In genomic region chr1:159900086-159900680, GRCh38 we compare ENCODE assay signal across 8 cellular contexts. TPM values are rescaled to one million over a fixed set of nuclear protein-coding genes. Genes with fewer than 3 reads are reported as not detected.
DNase-seq lines count a peak whose midpoint lies in the region; ATAC-seq and TF ChIP-seq lines count a peak whose summit lies in the region.

TSS of gene CFAP45 (minus strand) at chr1:159900165. CDS start at chr1:159900098, 67 bp downstream.

- H3K9me3 ChIP-seq in lower lobe of right lung (no peaks in the 10 kb centered on the region), aorta (ENCODE audit: control insufficient read depth, low read length) (no peaks in the 10 kb centered on the region)

- H3K27me3 ChIP-seq in lower lobe of right lung (ENCODE audit: low read depth), result no peaks in the 10 kb centered on the region
- H3K27me3 ChIP-seq in aorta (ENCODE audit: control insufficient read depth in 1 of 2, insufficient read depth in 2 of 2, low read length in 1 of 2), result no peaks in the 10 kb centered on the region

- no peaks in the 10 kb centered on the region for H3K36me3 ChIP-seq in lower lobe of right lung
- no peaks in the 10 kb centered on the region for H3K36me3 ChIP-seq in aorta (ENCODE audit: control insufficient read depth in 1 of 2, insufficient read depth in 2 of 2, low read length in 1 of 2)

- H3K4me3 ChIP-seq in coronary artery (peak within 1 kb of the TSS; percentile 29), lower lobe of right lung (peak within 1 kb of the TSS; percentile 17), aorta (ENCODE audit: low read length in 2 of 2) (no peak within 1 kb of the TSS)

- peak; percentile 51 for DNase-seq in GM20000 (ENCODE audit: low spot score)
- DNase-seq in NCI-H2171 treated with DMSO at 0.1 percent for 48 hours (lab: John Stamatoyannopoulos, UW), result peak; percentile 59
- DNase-seq in coronary artery (ENCODE audit: low spot score), result peak; percentile 92
- peak; percentile 93 for DNase-seq in lower lobe of right lung
- peak; percentile 92 to 95 for DNase-seq in aorta
- no peak for DNase-seq in T-helper 9 cell
- no peak for DNase-seq in stimulated activated naive CD4-positive, alpha-beta T cell treated with Interleukin-2 at 50 U/mL for 16 hours (lab: John Stamatoyannopoulos, UW)

- no peak for TF ChIP-seq CTCF in GM20000 (IDR thresholded peaks at IDR 0.05; ENCODE audit: extremely low read depth, missing control alignments)
- no peak for TF ChIP-seq CTCF in coronary artery (IDR thresholded peaks at IDR 0.05)
- TF ChIP-seq CTCF in lower lobe of right lung (IDR thresholded peaks at IDR 0.05), result no peak

- H3K27ac ChIP-seq in coronary artery (peak within 1 kb of the TSS; percentile 32 to 68), lower lobe of right lung (peak within 1 kb of the TSS; percentile 86), aorta (ENCODE audit: low read depth in 1 of 2, low read length in 2 of 2) (peak within 1 kb of the TSS; percentile 43 to 92)

- intact Hi-C loops in lower lobe of right lung (cut with DNase I), result no loop called here
- intact Hi-C loops in aorta (cut with DNase I), result no loop called here

- H3K4me1 ChIP-seq in lower lobe of right lung, result peaks cover 52% of the 10 kb centered on the region
- peaks cover 0 to 5% of the 10 kb centered on the region in 2 donors for H3K4me1 ChIP-seq in aorta (ENCODE audit: control insufficient read depth in 1 of 2, insufficient read depth in 2 of 2, low read length in 2 of 2)

- ATAC-seq in lower lobe of right lung (peak; percentile 95), aorta (ENCODE audit: low FRiP score) (peak; percentile 95), HG02852 (IDR thresholded peaks at IDR 0.05; ENCODE audit: unreplicated experiment) (no peak)

- 7 to 8% methylated on average over 29 to 30 of the region's 30 CpGs for WGBS in aorta, 2 donors

RNA-seq across cellular contexts. Expression of gene CFAP45, which starts in this region (rescaled TPM):
- total RNA-seq in lower lobe of right lung (10.2 TPM), aorta (1 to 10 TPM; 2.5 to 2.7 TPM)
- polyA plus RNA-seq in aorta, result 1 to 10 TPM in 1 of 2 donors, not detected in 1; 2.7 TPM

Comparison
In these comparisons a context has a peak if more than half of its experiments do, and no peak if none do; other contexts are left out.
1. DNase-seq: peak in GM20000 (single experiment), NCI-H2171 treated with DMSO at 0.1 percent for 48 hours (single experiment), coronary artery (single experiment), lower lobe of right lung (single experiment) and aorta (2 of 2); none in T-helper 9 cell (single experiment) and stimulated activated naive CD4-positive, alpha-beta T cell treated with Interleukin-2 at 50 U/mL for 16 hours (single experiment).
2. H3K4me3 ChIP-seq: peak in coronary artery (single experiment) and lower lobe of right lung (single experiment); none in aorta (0 of 2).
3. Peak in every context shown above with its lines, with median percentiles within 50 percentile points of each other: H3K27ac ChIP-seq.